Comparison of ENCODE assay signal across 10 cellular contexts in the genomic region with DNA sequence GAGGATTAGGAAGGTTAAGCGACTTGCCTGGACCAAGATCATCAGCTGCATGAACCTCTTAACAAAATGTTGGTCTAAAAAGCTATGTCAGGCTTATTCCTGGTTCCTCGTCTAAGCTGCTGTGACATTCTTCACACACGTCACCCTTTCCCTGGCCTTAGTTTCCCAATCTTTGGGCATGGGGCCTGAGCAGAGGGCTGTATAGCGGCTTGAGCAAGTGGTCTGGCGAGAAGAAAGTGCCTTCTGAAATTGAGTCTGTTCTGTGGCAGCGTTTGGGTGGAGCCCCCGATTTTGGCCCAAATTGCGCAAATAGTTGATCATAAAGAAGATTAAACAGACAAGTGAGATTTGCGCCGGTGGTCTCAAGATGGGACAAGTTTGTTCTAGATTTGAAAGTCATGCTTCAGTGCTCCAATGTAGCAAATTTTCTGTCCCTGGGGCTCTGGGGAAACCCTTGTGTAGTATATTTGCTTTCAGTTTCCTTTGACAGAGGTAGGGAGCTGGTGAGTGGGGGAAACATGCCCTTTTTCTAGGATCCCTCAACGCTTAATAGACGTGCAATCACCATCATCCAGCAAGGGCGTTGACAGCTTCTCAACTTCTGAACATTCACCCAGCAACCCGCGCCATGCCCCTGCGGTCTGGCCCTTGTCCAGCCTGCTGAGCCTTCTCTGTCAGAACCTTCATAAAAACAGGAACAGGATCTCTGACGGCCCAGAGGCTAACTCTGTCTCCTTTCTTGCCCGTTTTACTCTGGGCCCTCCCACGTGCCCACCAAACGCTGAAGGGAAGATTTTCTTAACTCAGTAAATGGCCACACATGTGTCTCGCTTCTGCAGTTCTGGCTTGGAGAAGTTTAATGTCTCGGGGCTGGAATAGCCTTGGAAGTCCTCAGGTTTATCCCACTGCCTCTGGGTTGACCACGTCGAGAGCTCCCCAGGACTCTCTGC. TPM values are rescaled to one million over a fixed set of nuclear protein-coding genes. Genes with fewer than 3 reads are reported as not detected.
DNase-seq lines count a peak whose midpoint lies in the region; ATAC-seq, FAIRE-seq and TF ChIP-seq lines count a peak whose summit lies in the region.
"Had no signal": no experiment of that assay in that cellular context is flagged by ENCODE, and none has a peak within 500 bp of the region (broad histone marks: within the 10 kb centered on the region; RNA-seq: fewer than 3 reads in every experiment).

No MANE protein-coding gene starts in this region.

- ATAC-seq in GM21381 (IDR thresholded peaks at IDR 0.05; ENCODE audit: unreplicated experiment) = peak; percentile 65
- peak; percentile 65 to 71 for ATAC-seq in activated T-cell treated with anti-CD3 and anti-CD28 coated beads, Interleukin-2, amount 50 U/mL, for 72 hours (replicated peaks in 1 of 2)
- ATAC-seq: HCT116 had no signal

- peaks cover 52% of the 10 kb centered on the region for H3K4me1 Mint-ChIP-seq in activated T-cell treated with anti-CD3 and anti-CD28 coated beads, Interleukin-2, amount 50 U/mL, for 72 hours (ENCODE audit: low read depth)

- FAIRE-seq in H54 (lab: Jason Lieb, UNC) = no peak

- H3K27ac Mint-ChIP-seq in activated T-cell treated with anti-CD3 and anti-CD28 coated beads, Interleukin-2, amount 50 U/mL, for 72 hours = peak overlapping the region; percentile 90

- H3K27me3 Mint-ChIP-seq in activated T-cell treated with anti-CD3 and anti-CD28 coated beads, Interleukin-2, amount 50 U/mL, for 72 hours (ENCODE audit: low read depth) = no peaks in the 10 kb centered on the region

- H3K36me3 Mint-ChIP-seq in activated T-cell treated with anti-CD3 and anti-CD28 coated beads, Interleukin-2, amount 50 U/mL, for 72 hours (ENCODE audit: insufficient read depth in 2 of 2) = no peaks in the 10 kb centered on the region

- DNase-seq in HUDEP-2 (lab: John Stamatoyannopoulos, UW; ENCODE audit: unreplicated experiment in 76 of 76) = peak in 74 of 76 experiments; percentile 19 to 94 (median 85)
- peak; percentile 46 to 61 for DNase-seq in activated T-cell treated with anti-CD3 and anti-CD28 coated beads, Interleukin-2, amount 50 U/mL, for 72 hours
- DNase-seq in lung microvascular endothelial cell (ENCODE audit: low read depth in 2 of 2) = peak; percentile 9 to 10
- DNase-seq in NCI-H446 treated with DMSO at 0.1 percent for 48 hours (lab: John Stamatoyannopoulos, UW) = no peak
- DNase-seq in H54 (ENCODE audit: insufficient read length, low spot score) = no peak
- DNase-seq in T-helper 9 cell = no peak

- H3K4me3 Mint-ChIP-seq in activated T-cell treated with anti-CD3 and anti-CD28 coated beads, Interleukin-2, amount 50 U/mL, for 72 hours = peak overlapping the region; percentile 61 to 86

- no peaks in the 10 kb centered on the region for H3K9me3 Mint-ChIP-seq in activated T-cell treated with anti-CD3 and anti-CD28 coated beads, Interleukin-2, amount 50 U/mL, for 72 hours

- peak overlapping the region; percentile 32; the same call in 1 of the 2 replicates for H3K4me3 ChIP-seq in GM08714 (ENCODE audit: low read length)
- H3K4me3 ChIP-seq: skin epidermis had no signal

- no peak for TF ChIP-seq POLR2A in H54 (IDR thresholded peaks at IDR 0.05; ENCODE audit: low read depth, low read length)

RNA-seq across cellular contexts. Expression of gene CCND2, which starts 58.4 kb away (rescaled TPM):
- total RNA-seq in activated T-cell treated with anti-CD3 and anti-CD28 coated beads, Interleukin-2, amount 50 U/mL, for 72 hours = 100 to 1,000 TPM; 445 to 502 TPM
- total RNA-seq in lung microvascular endothelial cell = 80.6 and 141 TPM in 2 replicates

Comparison
In these comparisons a context has a peak if more than half of its experiments do, and no peak if none do; other contexts are left out.
1. DNase-seq: peak in HUDEP-2 (74 of 76), activated T-cell treated with anti-CD3 and anti-CD28 coated beads, Interleukin-2, amount 50 U/mL, for 72 hours (2 of 2) and lung microvascular endothelial cell (2 of 2); none in NCI-H446 treated with DMSO at 0.1 percent for 48 hours (single experiment), H54 (single experiment) and T-helper 9 cell (single experiment).